In the genomic region with DNA sequence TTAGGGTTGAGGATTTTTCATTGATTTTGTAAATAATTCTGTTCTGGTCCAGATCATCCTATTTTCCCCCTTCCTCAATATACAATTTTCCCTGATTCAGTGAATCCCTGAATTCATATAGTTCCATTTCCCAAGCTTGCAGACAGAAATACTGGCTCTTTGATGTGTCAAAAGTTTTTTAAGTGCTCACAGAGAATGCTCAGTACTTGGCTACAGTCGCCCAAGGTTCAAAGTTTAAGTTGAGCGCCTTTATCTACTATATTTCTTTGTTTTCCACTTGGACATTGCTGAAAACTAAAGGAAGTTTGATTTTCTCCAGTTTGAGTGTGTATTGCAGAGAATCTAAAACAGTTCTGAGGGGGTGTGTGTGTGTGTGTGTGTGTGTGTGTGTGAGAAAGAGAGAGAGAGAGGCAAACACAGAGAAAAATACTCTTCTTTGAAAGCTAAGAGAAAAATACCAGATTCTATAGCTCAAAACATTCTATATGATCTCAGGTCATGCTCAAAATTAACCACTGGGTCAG, we compare ENCODE assay signal across 9 cellular contexts.
"Had no signal": no experiment of that assay in that cellular context is flagged by ENCODE, and none has a peak within 500 bp of the region (broad histone marks: within the 10 kb centered on the region; RNA-seq: fewer than 3 reads in every experiment).

No MANE protein-coding gene starts in this region.

- H3K27ac ChIP-seq: GM23248, KMS-11 had no signal

- H2AFZ ChIP-seq: GM23248 had no signal

- H3K4me1 Mint-ChIP-seq: IgD-negative memory B cell had no signal

- H3K4me2 ChIP-seq: KMS-11 had no signal

- H3K36me3 Mint-ChIP-seq: IgD-negative memory B cell had no signal

- DNase-seq: GM23248, H7, HFFc6, KBM-7 had no signal

- H3K27me3 Mint-ChIP-seq: IgD-negative memory B cell had no signal

- H3K4me3 ChIP-seq: GM23248, HAP-1 had no signal

- H3K9ac ChIP-seq: GM23248, KMS-11 had no signal

- FAIRE-seq: HTR-8/SVneo had no signal

- H3K27ac Mint-ChIP-seq: HFFc6, IgD-negative memory B cell had no signal

- ATAC-seq: HCT116 had no signal

- H3K4me3 Mint-ChIP-seq: HFFc6, IgD-negative memory B cell had no signal

- H3K36me3 ChIP-seq: HAP-1 had no signal

- H3K9me3 ChIP-seq: HAP-1 had no signal

- H3K9me3 Mint-ChIP-seq: HFFc6, IgD-negative memory B cell had no signal
